Comparison of ENCODE assay signal across 8 cellular contexts in genomic region chr2:162343824-162344616, GRCh38. TPM values are rescaled to one million over a fixed set of nuclear protein-coding genes. Genes with fewer than 3 reads are reported as not detected.
A peak's percentile ranks its signal among the peaks of the same experiment; 100 is the strongest.
DNase-seq lines count a peak whose midpoint lies in the region; ATAC-seq and TF ChIP-seq lines count a peak whose summit lies in the region.

A gene with protein sequence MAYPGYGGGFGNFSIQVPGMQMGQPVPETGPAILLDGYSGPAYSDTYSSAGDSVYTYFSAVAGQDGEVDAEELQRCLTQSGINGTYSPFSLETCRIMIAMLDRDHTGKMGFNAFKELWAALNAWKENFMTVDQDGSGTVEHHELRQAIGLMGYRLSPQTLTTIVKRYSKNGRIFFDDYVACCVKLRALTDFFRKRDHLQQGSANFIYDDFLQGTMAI (plus strand): TSS chr2:162344132. CDS start chr2:162344249, 117 bp downstream.

- DNase-seq in AG08395 (ENCODE audit: low spot score), result peak; percentile 94
- DNase-seq in NCI-H446 treated with DMSO at 0.1 percent for 48 hours (lab: John Stamatoyannopoulos, UW), result peak; percentile 91
- DNase-seq in activated CD4-positive, alpha-beta T cell treated with anti-CD3 and anti-CD28 coated beads for 24 hours (ENCODE audit: low read depth in 2 of 2), result peak; percentile 97 to 98
- peak; percentile 95 for DNase-seq in cerebellum (ENCODE audit: low spot score)
- DNase-seq in islet precursor cell, result peak; percentile 99
- DNase-seq in stimulated activated CD4-positive, alpha-beta T cell treated with anti-CD3 and anti-CD28 coated beads, Interleukin-12 subunit alpha, Interleukin-12 subunit beta, amount 100 ng/mL, for 4 hours, result peak; percentile 97

- in situ Hi-C loops in GM18951 (cut with MboI; ENCODE audit: low sequenced_read_pairs, unreplicated experiment), result no loop called here

- peak; percentile 99 for ATAC-seq in HG03175 (IDR thresholded peaks at IDR 0.05; ENCODE audit: unreplicated experiment)

- peak; percentile 74 for TF ChIP-seq POLR2A in GM18951 (IDR thresholded peaks at IDR 0.05; ENCODE audit: extremely low read depth, insufficient read depth, insufficient read length)

RNA-seq across cellular contexts. Expression of the gene that starts here (rescaled TPM):
- 18.9 TPM for total RNA-seq in cerebellum

Comparison
In these comparisons a context has a peak if more than half of its experiments do, and no peak if none do; other contexts are left out.
1. Peak in every context shown above with its lines: DNase-seq and ATAC-seq.